Comparison of ENCODE assay signal across 28 cellular contexts in genomic region chr20:34575271-34575670, GRCh38.
"Had no signal": no experiment of that assay in that cellular context is flagged by ENCODE, and none has a peak within 500 bp of the region (broad histone marks: within the 10 kb centered on the region; RNA-seq: fewer than 3 reads in every experiment).

No MANE protein-coding gene starts in this region.

- H3K27ac ChIP-seq: left lung, lower lobe of right lung, pancreas, prostate gland, skin epidermis, suprapubic skin, thoracic aorta, tibial artery, vagina had no signal

- H3K4me3 ChIP-seq: left lung, lower lobe of right lung, mucosa of descending colon, pancreas, prostate gland, skin epidermis, suprapubic skin, thoracic aorta, tibial artery, vagina had no signal

- H3K27ac Mint-ChIP-seq: natural killer cell treated with Interleukin-12 subunit alpha and Interleukin-12 subunit beta and Interleukin-15 and Interleukin-18, amount 100 ng/mL, for 72 hours; stimulated activated naive CD8-positive, alpha-beta T cell treated with anti-CD3 and anti-CD28 coated beads, Interleukin-15, Interleukin-2, amounts not matched to agents 100 ng/mL and 50 ng/mL, for 24 hours had no signal

- ATAC-seq: left colon; left lung; lower lobe of right lung; mucosa of descending colon; naive thymus-derived CD4-positive, alpha-beta T cell; natural killer cell treated with Interleukin-12 subunit alpha and Interleukin-12 subunit beta and Interleukin-15 and Interleukin-18, amount 100 ng/mL, for 72 hours; pancreas; right cardiac atrium; sciatic nerve had no signal

- H3K9me3 Mint-ChIP-seq: natural killer cell treated with Interleukin-12 subunit alpha and Interleukin-12 subunit beta and Interleukin-15 and Interleukin-18, amount 100 ng/mL, for 72 hours; stimulated activated naive CD8-positive, alpha-beta T cell treated with anti-CD3 and anti-CD28 coated beads, Interleukin-15, Interleukin-2, amounts not matched to agents 100 ng/mL and 50 ng/mL, for 24 hours had no signal

- H3K4me3 Mint-ChIP-seq: naive thymus-derived CD4-positive, alpha-beta T cell; natural killer cell treated with Interleukin-12 subunit alpha and Interleukin-12 subunit beta and Interleukin-15 and Interleukin-18, amount 100 ng/mL, for 72 hours; stimulated activated naive CD8-positive, alpha-beta T cell treated with anti-CD3 and anti-CD28 coated beads, Interleukin-15, Interleukin-2, amounts not matched to agents 100 ng/mL and 50 ng/mL, for 24 hours had no signal

- DNase-seq: hippocampal formation; kidney; left colon; left lung; lower lobe of right lung; mammary epithelial cell; mesendoderm; midbrain; mucosa of descending colon; naive thymus-derived CD4-positive, alpha-beta T cell; pancreas; retina; stimulated activated CD4-positive, alpha-beta T cell treated with anti-CD3 and anti-CD28 coated beads, Interleukin-12 subunit alpha, Interleukin-12 subunit beta, amount 100 ng/mL, for 4 hours; stimulated activated CD4-positive, alpha-beta T cell treated with anti-CD3 and anti-CD28 coated beads, Interleukin-15, amount 100 ng/mL, for 24 hours; stimulated activated CD4-positive, alpha-beta T cell treated with anti-CD3 and anti-CD28 coated beads, Interleukin-2, amount 100 ng/mL, for 24 hours; stimulated activated CD4-positive, alpha-beta T cell treated with anti-CD3 and anti-CD28 coated beads, Interleukin-4, amount 100 ng/mL, for 1 hour; stimulated activated naive CD4-positive, alpha-beta T cell; tibial artery; trophoblast cell had no signal
